Comparison of ENCODE assay signal across 8 cellular contexts in genomic region chr2:23199115-23199918, GRCh38.
DNase-seq lines count a peak whose midpoint lies in the region; ATAC-seq, FAIRE-seq and TF ChIP-seq lines count a peak whose summit lies in the region.

No MANE protein-coding gene starts in this region.

- TF ChIP-seq CTCF in GM06990 (IDR thresholded peaks at IDR 0.05; ENCODE audit: insufficient read depth, low read length, poor library complexity, severe bottlenecking): peak; percentile 85
- peak; percentile 90 for TF ChIP-seq CTCF in HFFc6 (IDR thresholded peaks at IDR 0.05)
- TF ChIP-seq CTCF in keratinocyte (optimal IDR thresholded peaks at IDR 0.05 in 1 of 3, IDR thresholded peaks at IDR 0.05 in 1 of 3, conservative IDR thresholded peaks at IDR 0.05 in 1 of 3; ENCODE audit: extremely low read depth in 1 of 3, insufficient read depth in 2 of 3, low read length in 3 of 3): peak; percentile 61 to 66 (median 62)
- peak in 3 of 9 donors; percentile 12 to 41 (median 19) for TF ChIP-seq CTCF in heart right ventricle (IDR thresholded peaks at IDR 0.05)

- H2AFZ ChIP-seq in keratinocyte (ENCODE audit: control insufficient read depth, low read length): no peak overlapping the region

- FAIRE-seq in keratinocyte (lab: Jason Lieb, UNC): no peak

- no peak overlapping the region for H3K27ac Mint-ChIP-seq in HFFc6
- H3K27ac Mint-ChIP-seq in activated T-helper 2 cell treated with anti-CD3 and anti-CD28 coated beads, Interferon-gamma antibody, Interleukin-2, Interleukin-4, amounts not matched to agents 10 μg/mL and 5 μg/mL and 100 μg/mL, durations not matched to agents 14 hours and 24 hours and 36 hours: no peak overlapping the region

- no peak overlapping the region for H3K4me3 Mint-ChIP-seq in HFFc6
- no peak overlapping the region for H3K4me3 Mint-ChIP-seq in activated T-helper 2 cell treated with anti-CD3 and anti-CD28 coated beads, Interferon-gamma antibody, Interleukin-2, Interleukin-4, amounts not matched to agents 10 μg/mL and 5 μg/mL and 100 μg/mL, durations not matched to agents 14 hours and 24 hours and 36 hours (ENCODE audit: low read depth)

- no peak for DNase-seq in GM06990 (ENCODE audit: extremely low read depth, insufficient read length)
- peak; percentile 41 for DNase-seq in HFFc6
- DNase-seq in SK-MEL-5 (ENCODE audit: low read depth, low spot score): peak; percentile 78
- no peak for DNase-seq in keratinocyte (ENCODE audit: low read depth, low spot score)
- DNase-seq in ureter (ENCODE audit: low spot score): no peak
- no peak for DNase-seq in activated T-helper 2 cell treated with anti-CD3 and anti-CD28 coated beads, Interferon-gamma antibody, Interleukin-2, Interleukin-4, amounts not matched to agents 10 μg/mL and 5 μg/mL and 100 μg/mL, durations not matched to agents 14 hours and 24 hours and 36 hours (ENCODE audit: low spot score)
- no peak for DNase-seq in HPDE6-E6E7 (ENCODE audit: extremely low spot score)
- DNase-seq in heart right ventricle: no peak

- no peaks in the 10 kb centered on the region for H3K79me2 ChIP-seq in keratinocyte (ENCODE audit: control insufficient read depth, insufficient read depth, low read length)

- dilution Hi-C loops in keratinocyte (cut with MboI; ENCODE audit: extremely low pct_ligation_motif_present, low sequenced_read_pairs): no loop called here

- H3K9me3 ChIP-seq in keratinocyte (ENCODE audit: control insufficient read depth, low read depth, low read length) (no peaks in the 10 kb centered on the region), heart right ventricle (peaks cover 0 to 24% (median 6%) of the 10 kb centered on the region in 11 donors)

- no peaks in the 10 kb centered on the region for H3K36me3 Mint-ChIP-seq in HFFc6 (ENCODE audit: low read depth)
- H3K36me3 Mint-ChIP-seq in activated T-helper 2 cell treated with anti-CD3 and anti-CD28 coated beads, Interferon-gamma antibody, Interleukin-2, Interleukin-4, amounts not matched to agents 10 μg/mL and 5 μg/mL and 100 μg/mL, durations not matched to agents 14 hours and 24 hours and 36 hours (ENCODE audit: low read depth): no peaks in the 10 kb centered on the region

- no peak overlapping the region for H3K4me2 ChIP-seq in keratinocyte (ENCODE audit: control insufficient read depth, extremely low read depth, insufficient read depth, low read depth, low read length)

- H3K4me1 Mint-ChIP-seq in HFFc6 (ENCODE audit: low read depth): no peaks in the 10 kb centered on the region
- H3K4me1 Mint-ChIP-seq in activated T-helper 2 cell treated with anti-CD3 and anti-CD28 coated beads, Interferon-gamma antibody, Interleukin-2, Interleukin-4, amounts not matched to agents 10 μg/mL and 5 μg/mL and 100 μg/mL, durations not matched to agents 14 hours and 24 hours and 36 hours (ENCODE audit: low read depth): no peaks in the 10 kb centered on the region

- no peak overlapping the region for H3K9ac ChIP-seq in keratinocyte (ENCODE audit: control insufficient read depth, extremely low read depth, insufficient read depth, low read length)

- H3K27me3 Mint-ChIP-seq in HFFc6 (ENCODE audit: insufficient read depth): peaks cover 5% of the 10 kb centered on the region; the same call in 1 of the 2 replicates
- H3K27me3 Mint-ChIP-seq in activated T-helper 2 cell treated with anti-CD3 and anti-CD28 coated beads, Interferon-gamma antibody, Interleukin-2, Interleukin-4, amounts not matched to agents 10 μg/mL and 5 μg/mL and 100 μg/mL, durations not matched to agents 14 hours and 24 hours and 36 hours (ENCODE audit: low read depth): no peaks in the 10 kb centered on the region

- H3K4me1 ChIP-seq in keratinocyte (ENCODE audit: control insufficient read depth, extremely low read depth, insufficient read depth, low read length) (no peaks in the 10 kb centered on the region), heart right ventricle (no peaks in the 10 kb centered on the region)

- no peaks in the 10 kb centered on the region for H4K20me1 ChIP-seq in keratinocyte (ENCODE audit: control insufficient read depth, extremely low read depth, insufficient read depth, low read length)

- no peak for ATAC-seq in heart right ventricle

- no peaks in the 10 kb centered on the region; the same call in 1 of the 2 replicates for H3K27me3 ChIP-seq in GM06990 (replicated peaks; ENCODE audit: control insufficient read depth, insufficient read depth, low read length)
- no peaks in the 10 kb centered on the region for H3K27me3 ChIP-seq in keratinocyte (ENCODE audit: control insufficient read depth, extremely low read depth, insufficient read depth, low read length)
- peaks cover 0 to 1% (median 0%) of the 10 kb centered on the region in 7 donors for H3K27me3 ChIP-seq in heart right ventricle

- no peaks in the 10 kb centered on the region for H3K9me1 ChIP-seq in keratinocyte (ENCODE audit: control insufficient read depth, extremely low read depth, insufficient read depth, low read length)

- intact Hi-C loops in activated T-helper 2 cell treated with anti-CD3 and anti-CD28 coated beads, Interferon-gamma antibody, Interleukin-2, Interleukin-4, amounts not matched to agents 10 μg/mL and 5 μg/mL and 100 μg/mL, durations not matched to agents 14 hours and 24 hours and 36 hours (cut with micrococcal nuclease): no loop called here
- intact Hi-C loops in heart right ventricle (cut with DNase I): no loop called here

- WGBS in heart right ventricle, 2 donors: 74 to 77% methylated on average over 7 of the region's 7 CpGs

- in situ Hi-C loops in SK-MEL-5 (cut with HindIII; ENCODE audit: low pct_unique_long_range_greater_than_20kb, low sequenced_read_pairs): no loop called here

- no peaks in the 10 kb centered on the region for H3K36me3 ChIP-seq in GM06990 (ENCODE audit: control insufficient read depth, insufficient read depth, low read length)
- no peaks in the 10 kb centered on the region for H3K36me3 ChIP-seq in keratinocyte (ENCODE audit: control insufficient read depth in 2 of 2, extremely low read depth in 1 of 2, insufficient read depth in 2 of 2, low read length in 2 of 2)
- H3K36me3 ChIP-seq in heart right ventricle: no peaks in the 10 kb centered on the region

- H3K4me3 ChIP-seq in GM06990 (replicated peaks; ENCODE audit: low read depth, low read length): no peak overlapping the region
- no peak overlapping the region for H3K4me3 ChIP-seq in keratinocyte (ENCODE audit: control insufficient read depth in 2 of 3, extremely low read depth in 1 of 3, insufficient read depth in 2 of 3, low read depth in 1 of 3, low read length in 3 of 3)
- no peak overlapping the region for H3K4me3 ChIP-seq in heart right ventricle

- H3K27ac ChIP-seq in keratinocyte (ENCODE audit: control insufficient read depth, insufficient read depth, low read length) (no peak overlapping the region), heart right ventricle (no peak overlapping the region)

- H3K9me3 Mint-ChIP-seq in HFFc6: no peaks in the 10 kb centered on the region
- no peaks in the 10 kb centered on the region for H3K9me3 Mint-ChIP-seq in activated T-helper 2 cell treated with anti-CD3 and anti-CD28 coated beads, Interferon-gamma antibody, Interleukin-2, Interleukin-4, amounts not matched to agents 10 μg/mL and 5 μg/mL and 100 μg/mL, durations not matched to agents 14 hours and 24 hours and 36 hours

Comparison
In these comparisons a context has a peak if more than half of its experiments do, and no peak if none do; other contexts are left out.
1. DNase-seq: peak in HFFc6 (single experiment) and SK-MEL-5 (single experiment); none in GM06990 (single experiment), keratinocyte (single experiment), ureter (single experiment), activated T-helper 2 cell treated with anti-CD3 and anti-CD28 coated beads, Interferon-gamma antibody, Interleukin-2, Interleukin-4, amounts not matched to agents 10 μg/mL and 5 μg/mL and 100 μg/mL, durations not matched to agents 14 hours and 24 hours and 36 hours (single experiment), HPDE6-E6E7 (single experiment) and heart right ventricle (0 of 2).